In the genomic region with DNA sequence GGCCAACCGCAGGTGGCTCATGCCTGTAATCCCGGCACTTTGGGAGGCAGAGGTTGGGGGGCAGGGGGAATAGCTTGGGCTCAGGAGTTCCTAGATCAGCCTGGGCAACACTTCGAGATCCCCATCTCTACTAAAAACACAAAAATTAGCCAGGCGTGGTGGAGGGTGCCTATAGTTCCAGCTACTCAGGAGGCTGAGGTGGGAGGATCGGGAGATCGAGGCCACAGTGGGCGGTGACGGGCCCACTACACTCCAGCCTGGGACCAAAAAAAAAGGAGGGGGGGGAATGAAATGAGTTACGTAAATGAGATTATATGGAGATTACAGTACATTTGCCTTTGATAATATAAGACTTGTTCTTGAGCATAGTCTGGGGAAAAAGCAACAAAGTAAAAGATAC, we compare ENCODE assay signal across 9 cellular contexts. TPM values are rescaled to one million over a fixed set of nuclear protein-coding genes. Genes with fewer than 3 reads are reported as not detected.
DNase-seq lines count a peak whose midpoint lies in the region; ATAC-seq and TF ChIP-seq lines count a peak whose summit lies in the region.
"Had no signal": no experiment of that assay in that cellular context is flagged by ENCODE, and none has a peak within 500 bp of the region (broad histone marks: within the 10 kb centered on the region; RNA-seq: fewer than 3 reads in every experiment).

No MANE protein-coding gene starts in this region.

- H3K36me3 Mint-ChIP-seq in activated CD8-positive, alpha-beta memory T cell treated with anti-CD3 and anti-CD28 coated beads, Interleukin-2, amount 10 ng/mL, durations not matched to agents 7 days and 5 days, result peaks cover 30% of the 10 kb centered on the region
- H3K36me3 Mint-ChIP-seq in activated CD4-positive, alpha-beta memory T cell treated with anti-CD3 and anti-CD28 coated beads, Interleukin-2, amount 10 ng/mL, durations not matched to agents 7 days and 5 days (ENCODE audit: low read depth), result peaks cover 32% of the 10 kb centered on the region
- H3K36me3 Mint-ChIP-seq in stimulated activated naive B cell treated with anti-CD40 and anti-IgM and Interleukin-4, amounts not matched to agents 10 μg/mL and 1 μg/mL and 100 μg/mL, for 72 hours, result peaks cover 23 to 37% of the 10 kb centered on the region in 2 donors

- 88 to 92% methylated on average over 9 of the region's 9 CpGs for WGBS in lower leg skin, 2 donors

- H3K4me3 Mint-ChIP-seq in activated CD8-positive, alpha-beta memory T cell treated with anti-CD3 and anti-CD28 coated beads, Interleukin-2, amount 10 ng/mL, durations not matched to agents 7 days and 5 days, result peak overlapping the region; percentile 87
- peak overlapping the region; percentile 95 for H3K4me3 Mint-ChIP-seq in activated CD4-positive, alpha-beta memory T cell treated with anti-CD3 and anti-CD28 coated beads, Interleukin-2, amount 10 ng/mL, durations not matched to agents 7 days and 5 days
- H3K4me3 Mint-ChIP-seq in stimulated activated naive B cell treated with anti-CD40 and anti-IgM and Interleukin-4, amounts not matched to agents 10 μg/mL and 1 μg/mL and 100 μg/mL, for 72 hours, result peak overlapping the region; percentile 97 to 100

- peak overlapping the region; percentile 80 for H3K4me3 ChIP-seq in iPS-11a (ENCODE audit: low read depth, low read length)
- H3K4me3 ChIP-seq in lower leg skin (ENCODE audit: low read depth, poor library complexity, severe bottlenecking), result no peak overlapping the region

- peaks cover 50% of the 10 kb centered on the region for H3K4me1 Mint-ChIP-seq in activated CD8-positive, alpha-beta memory T cell treated with anti-CD3 and anti-CD28 coated beads, Interleukin-2, amount 10 ng/mL, durations not matched to agents 7 days and 5 days
- peaks cover 58% of the 10 kb centered on the region for H3K4me1 Mint-ChIP-seq in activated CD4-positive, alpha-beta memory T cell treated with anti-CD3 and anti-CD28 coated beads, Interleukin-2, amount 10 ng/mL, durations not matched to agents 7 days and 5 days
- H3K4me1 Mint-ChIP-seq in stimulated activated naive B cell treated with anti-CD40 and anti-IgM and Interleukin-4, amounts not matched to agents 10 μg/mL and 1 μg/mL and 100 μg/mL, for 72 hours, result peaks cover 39 to 70% of the 10 kb centered on the region in 2 donors

- H3K27ac Mint-ChIP-seq in activated CD8-positive, alpha-beta memory T cell treated with anti-CD3 and anti-CD28 coated beads, Interleukin-2, amount 10 ng/mL, durations not matched to agents 7 days and 5 days, result peak overlapping the region; percentile 99
- peak overlapping the region; percentile 71 for H3K27ac Mint-ChIP-seq in activated CD4-positive, alpha-beta memory T cell treated with anti-CD3 and anti-CD28 coated beads, Interleukin-2, amount 10 ng/mL, durations not matched to agents 7 days and 5 days
- peak overlapping the region; percentile 100 for H3K27ac Mint-ChIP-seq in stimulated activated naive B cell treated with anti-CD40 and anti-IgM and Interleukin-4, amounts not matched to agents 10 μg/mL and 1 μg/mL and 100 μg/mL, for 72 hours

- TF ChIP-seq POLR2A in lower leg skin (IDR thresholded peaks at IDR 0.05), result no peak

- no peaks in the 10 kb centered on the region for H3K27me3 Mint-ChIP-seq in activated CD8-positive, alpha-beta memory T cell treated with anti-CD3 and anti-CD28 coated beads, Interleukin-2, amount 10 ng/mL, durations not matched to agents 7 days and 5 days
- H3K27me3 Mint-ChIP-seq in activated CD4-positive, alpha-beta memory T cell treated with anti-CD3 and anti-CD28 coated beads, Interleukin-2, amount 10 ng/mL, durations not matched to agents 7 days and 5 days, result no peaks in the 10 kb centered on the region
- H3K27me3 Mint-ChIP-seq in stimulated activated naive B cell treated with anti-CD40 and anti-IgM and Interleukin-4, amounts not matched to agents 10 μg/mL and 1 μg/mL and 100 μg/mL, for 72 hours, result no peaks in the 10 kb centered on the region

- intact Hi-C loops in lower leg skin (cut with DNase I; ENCODE audit: low total_unique reads), result no loop called here

- DNase-seq in activated CD8-positive, alpha-beta memory T cell treated with anti-CD3 and anti-CD28 coated beads, Interleukin-2, amount 10 ng/mL, durations not matched to agents 7 days and 5 days, result no peak
- DNase-seq in activated CD8-positive, alpha-beta memory T cell treated with anti-CD3 and anti-CD28 coated beads for 24 hours, result no peak
- no peak for DNase-seq in activated CD4-positive, alpha-beta memory T cell treated with anti-CD3 and anti-CD28 coated beads, Interleukin-2, amount 10 ng/mL, durations not matched to agents 7 days and 5 days
- no peak for DNase-seq in stimulated activated naive B cell treated with anti-CD40 and anti-IgM and Interleukin-4, amounts not matched to agents 10 μg/mL and 1 μg/mL and 100 μg/mL, for 72 hours
- DNase-seq in SIG-M5 treated with dmso at 0.1 percent for 504 hours (lab: John Stamatoyannopoulos, UW; ENCODE audit: unreplicated experiment) (no peak), activated gamma-delta T cell treated with Interleukin-2 at 50 U/mL for 16 hours (no peak), lower leg skin (ENCODE audit: low spot score in 2 of 2) (no peak)
- DNase-seq: NCI-H2107 had no signal

- CTCF ChIA-PET in activated CD8-positive, alpha-beta memory T cell treated with anti-CD3 and anti-CD28 coated beads, Interleukin-2, amount 10 ng/mL, durations not matched to agents 7 days and 5 days (lab: Charles Lee), result interaction anchor here (0.8 to 24.5 kb wide), 6 partner anchors 10 to 129 kb away, joined by 3 to 443 read pairs (median 3); partner anchors contain the start of gene SLC48A1
- CTCF ChIA-PET in activated CD4-positive, alpha-beta memory T cell treated with anti-CD3 and anti-CD28 coated beads, Interleukin-2, amount 10 ng/mL, durations not matched to agents 7 days and 5 days (lab: Charles Lee), result interaction anchor here (0.6 to 4.1 kb wide), 6 partner anchors 10 to 175 kb away, joined by 3 to 20 read pairs (median 4); no protein-coding TSS in a partner anchor

- no peak for TF ChIP-seq CTCF in lower leg skin (IDR thresholded peaks at IDR 0.05)

- POLR2A ChIA-PET in activated CD4-positive, alpha-beta memory T cell treated with anti-CD3 and anti-CD28 coated beads, Interleukin-2, amount 10 ng/mL, durations not matched to agents 7 days and 5 days (lab: Charles Lee), result interaction anchor here (0.8 to 1.7 kb wide), 4 partner anchors 9 to 1436 kb away, joined by 3 to 4 read pairs (median 3); partner anchors contain the start of gene SLC38A1

- ATAC-seq in activated CD8-positive, alpha-beta memory T cell treated with anti-CD3 and anti-CD28 coated beads, Interleukin-2, amount 10 ng/mL, durations not matched to agents 7 days and 5 days, result no peak
- ATAC-seq in stimulated activated naive B cell treated with anti-CD40 and anti-IgM and Interleukin-4, amounts not matched to agents 10 μg/mL and 1 μg/mL and 100 μg/mL, for 72 hours (replicated peaks), result no peak

- no peaks in the 10 kb centered on the region for H3K9me3 Mint-ChIP-seq in activated CD8-positive, alpha-beta memory T cell treated with anti-CD3 and anti-CD28 coated beads, Interleukin-2, amount 10 ng/mL, durations not matched to agents 7 days and 5 days (ENCODE audit: low read depth)
- H3K9me3 Mint-ChIP-seq in activated CD4-positive, alpha-beta memory T cell treated with anti-CD3 and anti-CD28 coated beads, Interleukin-2, amount 10 ng/mL, durations not matched to agents 7 days and 5 days, result no peaks in the 10 kb centered on the region
- H3K9me3 Mint-ChIP-seq in stimulated activated naive B cell treated with anti-CD40 and anti-IgM and Interleukin-4, amounts not matched to agents 10 μg/mL and 1 μg/mL and 100 μg/mL, for 72 hours, result peaks cover 0 to 2% of the 10 kb centered on the region in 2 donors

RNA-seq across cellular contexts. Expression of gene RPAP3, which starts 1.1 kb away (rescaled TPM):
- 10 to 100 TPM; 41.3 to 51.4 TPM for total RNA-seq in activated CD8-positive, alpha-beta memory T cell treated with anti-CD3 and anti-CD28 coated beads, Interleukin-2, amount 10 ng/mL, durations not matched to agents 7 days and 5 days
- 10 to 100 TPM; 38.4 to 40.7 TPM for total RNA-seq in activated CD4-positive, alpha-beta memory T cell treated with anti-CD3 and anti-CD28 coated beads, Interleukin-2, amount 10 ng/mL, durations not matched to agents 7 days and 5 days
- total RNA-seq in lower leg skin, result 10 to 100 TPM in 1 of 4 donors, 1 to 10 TPM in 3; 6.8 to 13.0 (median 7.9) TPM

RNA-seq across cellular contexts. Expression of gene ENDOU, which starts 20.6 kb away (rescaled TPM):
- not detected for total RNA-seq in activated CD8-positive, alpha-beta memory T cell treated with anti-CD3 and anti-CD28 coated beads, Interleukin-2, amount 10 ng/mL, durations not matched to agents 7 days and 5 days
- total RNA-seq in activated CD4-positive, alpha-beta memory T cell treated with anti-CD3 and anti-CD28 coated beads, Interleukin-2, amount 10 ng/mL, durations not matched to agents 7 days and 5 days, result not detected
- 10 to 100 TPM in 3 of 4 donors, 1 to 10 TPM in 1; 6.4 to 30.5 (median 17.8) TPM for total RNA-seq in lower leg skin

RNA-seq across cellular contexts. Expression of gene RAPGEF3, which starts 54.0 kb away (rescaled TPM):
- total RNA-seq in activated CD8-positive, alpha-beta memory T cell treated with anti-CD3 and anti-CD28 coated beads, Interleukin-2, amount 10 ng/mL, durations not matched to agents 7 days and 5 days, result 1 to 10 TPM; 1.5 to 1.9 TPM
- total RNA-seq in activated CD4-positive, alpha-beta memory T cell treated with anti-CD3 and anti-CD28 coated beads, Interleukin-2, amount 10 ng/mL, durations not matched to agents 7 days and 5 days, result 1 to 10 TPM; 1.4 to 1.6 TPM
- 10 to 100 TPM; 13.4 to 27.8 (median 18.9) TPM for total RNA-seq in lower leg skin

Comparison
In these comparisons a context has a peak if more than half of its experiments do, and no peak if none do; other contexts are left out.
1. RNA of gene ENDOU, which starts 20.6 kb away (total RNA-seq): 6.4 to 30.5 TPM in lower leg skin; not detected in activated CD8-positive, alpha-beta memory T cell treated with anti-CD3 and anti-CD28 coated beads, Interleukin-2, amount 10 ng/mL, durations not matched to agents 7 days and 5 days and not detected in activated CD4-positive, alpha-beta memory T cell treated with anti-CD3 and anti-CD28 coated beads, Interleukin-2, amount 10 ng/mL, durations not matched to agents 7 days and 5 days; every median in the first group is over 4 times any median in the second.
2. RNA of gene RAPGEF3, which starts 54.0 kb away (total RNA-seq): 13.4 to 27.8 TPM in lower leg skin; 1.5 to 1.9 TPM in activated CD8-positive, alpha-beta memory T cell treated with anti-CD3 and anti-CD28 coated beads, Interleukin-2, amount 10 ng/mL, durations not matched to agents 7 days and 5 days and 1.4 to 1.6 TPM in activated CD4-positive, alpha-beta memory T cell treated with anti-CD3 and anti-CD28 coated beads, Interleukin-2, amount 10 ng/mL, durations not matched to agents 7 days and 5 days; every median in the first group is over 4 times any median in the second.
3. Peak in every context shown above with its lines, with median percentiles within 50 percentile points of each other: H3K27ac Mint-ChIP-seq and H3K4me3 Mint-ChIP-seq.